10 cellular contexts compared by ENCODE assay signal in the genomic region with DNA sequence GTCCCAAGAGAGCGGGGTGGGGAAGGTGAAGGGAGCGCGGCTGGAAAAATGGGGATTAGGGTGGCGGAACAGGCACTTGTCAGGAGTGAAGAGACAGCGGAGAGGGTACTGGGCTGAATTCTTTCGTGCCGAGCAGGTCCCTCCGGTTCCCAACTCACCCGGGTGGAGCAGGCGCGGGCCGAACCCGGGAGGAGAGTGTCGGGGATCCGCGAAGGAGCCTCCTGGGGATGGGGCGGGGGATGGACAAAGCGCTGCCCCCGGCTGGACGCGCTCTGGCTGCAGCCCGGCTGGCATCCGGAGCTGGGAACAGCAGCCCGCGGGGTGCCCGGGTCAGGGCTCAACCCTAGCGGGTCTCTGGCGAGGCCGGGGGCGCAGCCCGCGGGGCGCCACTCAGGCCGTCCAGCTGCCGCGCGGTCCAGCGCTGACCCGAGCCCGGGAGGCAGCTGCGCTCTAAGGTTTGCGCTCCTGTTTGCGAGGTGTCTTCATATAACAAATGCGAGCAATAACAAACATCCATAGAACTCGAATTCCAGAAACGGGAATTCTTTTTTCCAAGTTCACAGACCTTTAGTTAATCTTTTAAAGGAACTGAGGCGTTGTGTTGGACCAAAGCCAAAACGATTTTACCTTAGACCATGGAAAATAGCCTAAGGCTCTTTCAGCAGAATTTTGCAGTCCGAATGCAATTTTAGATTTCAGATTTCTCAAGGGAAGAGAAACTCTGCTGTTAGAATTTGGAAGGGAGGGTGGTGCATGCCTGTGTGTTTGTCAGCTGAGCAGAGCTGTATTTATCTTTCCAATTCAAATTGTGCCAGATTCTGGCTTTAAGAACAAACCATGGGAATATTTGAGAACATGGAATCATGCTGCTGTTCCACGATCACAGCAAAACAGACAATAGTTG. TPM values are rescaled to one million over a fixed set of nuclear protein-coding genes. Genes with fewer than 3 reads are reported as not detected.
DNase-seq lines count a peak whose midpoint lies in the region; ATAC-seq and TF ChIP-seq lines count a peak whose summit lies in the region.
"Had no signal": no experiment of that assay in that cellular context is flagged by ENCODE, and none has a peak within 500 bp of the region (broad histone marks: within the 10 kb centered on the region; RNA-seq: fewer than 3 reads in every experiment).

No MANE protein-coding gene starts in this region.

- peak overlapping the region; percentile 85 for H2BK15ac ChIP-seq in neuronal stem cell (ENCODE audit: low read length)

- H3K36me3 ChIP-seq in cardiac muscle cell (no peaks in the 10 kb centered on the region), neuronal stem cell (replicated peaks in 1 of 2; ENCODE audit: control insufficient read depth in 2 of 2, insufficient read depth in 2 of 2, low read length in 2 of 2) (no peaks in the 10 kb centered on the region)

- no CpG with 5 or more reads among the region's 50 CpGs for WGBS in neuronal stem cell (ENCODE audit: extremely low coverage in 2 of 2, insufficient read length in 2 of 2, insufficient replicate concordance in 1 of 2), 2 donors

- no peak overlapping the region for H2BK5ac ChIP-seq in neuronal stem cell (ENCODE audit: low read length)

- H2AK5ac ChIP-seq in neuronal stem cell (ENCODE audit: low read depth, low read length) = no peak overlapping the region

- H3K9me3 ChIP-seq in cardiac muscle cell (ENCODE audit: low read depth) (no peaks in the 10 kb centered on the region), neuronal stem cell (replicated peaks in 1 of 2; ENCODE audit: control insufficient read depth in 2 of 2, insufficient read depth in 1 of 2, low read depth in 1 of 2, low read length in 2 of 2) (no peaks in the 10 kb centered on the region)

- H4K8ac ChIP-seq in neuronal stem cell (ENCODE audit: low read depth, low read length) = no peak overlapping the region

- H3K27ac ChIP-seq in cardiac muscle cell (no peak overlapping the region), neuronal stem cell (replicated peaks; ENCODE audit: low read length) (no peak overlapping the region)

- peaks cover 7% of the 10 kb centered on the region for H3K4me1 Mint-ChIP-seq in stimulated activated naive CD8-positive, alpha-beta T cell treated with anti-CD3 and anti-CD28 coated beads, Interleukin-15, amount 100 ng/mL, for 72 hours

- TF ChIP-seq CTCF in cardiac muscle cell (IDR thresholded peaks at IDR 0.05; ENCODE audit: low read depth, low read length) = no peak

- H3K4me3 Mint-ChIP-seq in stimulated activated naive CD8-positive, alpha-beta T cell treated with anti-CD3 and anti-CD28 coated beads, Interleukin-15, amount 100 ng/mL, for 72 hours = no peak overlapping the region

- H3K23ac ChIP-seq in neuronal stem cell (ENCODE audit: low read depth, low read length, poor library complexity) = peak overlapping the region; percentile 73

- H3K9me3 Mint-ChIP-seq in stimulated activated naive CD8-positive, alpha-beta T cell treated with anti-CD3 and anti-CD28 coated beads, Interleukin-15, amount 100 ng/mL, for 72 hours = no peaks in the 10 kb centered on the region

- peak overlapping the region; percentile 86 for H3K4me2 ChIP-seq in neuronal stem cell (ENCODE audit: insufficient read depth, low read length, poor library complexity, severe bottlenecking)

- H4K91ac ChIP-seq in neuronal stem cell (ENCODE audit: low read depth, low read length, poor library complexity) = no peak overlapping the region

- no peaks in the 10 kb centered on the region for H3K79me1 ChIP-seq in neuronal stem cell (ENCODE audit: low read depth, low read length)

- no peak overlapping the region for H2BK12ac ChIP-seq in neuronal stem cell (ENCODE audit: low read length)

- no peaks in the 10 kb centered on the region for H3K4me1 ChIP-seq in cardiac muscle cell (ENCODE audit: low read depth)
- H3K4me1 ChIP-seq in neuronal stem cell (ENCODE audit: control insufficient read depth in 2 of 2, insufficient read depth in 1 of 2, low read depth in 1 of 2, low read length in 2 of 2) = peaks cover 0 to 2% of the 10 kb centered on the region in 2 donors

- peaks cover 69% of the 10 kb centered on the region for H3K27me3 ChIP-seq in cardiac muscle cell
- H3K27me3 ChIP-seq in neuronal stem cell (ENCODE audit: control insufficient read depth in 3 of 3, insufficient read depth in 3 of 3, low read depth in 1 of 3, low read length in 3 of 3) = peaks cover 2 to 74% (median 20%) of the 10 kb centered on the region in 3 experiments

- no peak overlapping the region for H2BK120ac ChIP-seq in neuronal stem cell (ENCODE audit: low read depth, low read length)

- peak overlapping the region; percentile 50 for H3K9ac ChIP-seq in neuronal stem cell (ENCODE audit: low read depth, low read length, poor library complexity)

- H3K14ac ChIP-seq in neuronal stem cell (ENCODE audit: low read length) = peak overlapping the region; percentile 38

- peak; percentile 31 for ATAC-seq in stimulated activated naive CD8-positive, alpha-beta T cell treated with anti-CD3 and anti-CD28 coated beads, Interleukin-15, amount 100 ng/mL, for 72 hours
- ATAC-seq in stimulated activated naive CD8-positive, alpha-beta T cell treated with anti-CD3 and anti-CD28 coated beads, Interleukin-15, Interleukin-2, amounts not matched to agents 100 U/mL and 50 U/mL, for 24 hours = no peak
- no peak for ATAC-seq in GM21576 (IDR thresholded peaks at IDR 0.05; ENCODE audit: unreplicated experiment)
- no peak for ATAC-seq in HG02981 (IDR thresholded peaks at IDR 0.05; ENCODE audit: unreplicated experiment)

- no peak overlapping the region for H3K27ac Mint-ChIP-seq in stimulated activated naive CD8-positive, alpha-beta T cell treated with anti-CD3 and anti-CD28 coated beads, Interleukin-15, amount 100 ng/mL, for 72 hours

- peak overlapping the region; percentile 87 for H3K18ac ChIP-seq in neuronal stem cell (ENCODE audit: low read length)

- peak overlapping the region; percentile 60 for H3K4me3 ChIP-seq in cardiac muscle cell
- peak overlapping the region; percentile 9 to 89 for H3K4me3 ChIP-seq in neuronal stem cell (ENCODE audit: low read length in 2 of 2)

- H2AFZ ChIP-seq in neuronal stem cell (ENCODE audit: low read length) = peak overlapping the region; percentile 81

- H3K4ac ChIP-seq in neuronal stem cell (ENCODE audit: low read length) = no peak overlapping the region

- peaks cover 34% of the 10 kb centered on the region for H3K27me3 Mint-ChIP-seq in stimulated activated naive CD8-positive, alpha-beta T cell treated with anti-CD3 and anti-CD28 coated beads, Interleukin-15, amount 100 ng/mL, for 72 hours

- DNase-seq in stimulated activated naive CD8-positive, alpha-beta T cell treated with anti-CD3 and anti-CD28 coated beads, Interleukin-15, amount 100 ng/mL, for 72 hours = no peak
- no peak for DNase-seq in stimulated activated naive CD8-positive, alpha-beta T cell treated with anti-CD3 and anti-CD28 coated beads, Interleukin-15, Interleukin-2, amounts not matched to agents 100 U/mL and 50 U/mL, for 24 hours
- peak; percentile 19 to 57 for DNase-seq in cardiac muscle cell (ENCODE audit: low read depth in 1 of 2, low spot score in 1 of 2)
- no peak for DNase-seq in neuronal stem cell (ENCODE audit: low spot score)
- no peak for DNase-seq in HUDEP-2 (lab: John Stamatoyannopoulos, UW; ENCODE audit: unreplicated experiment in 76 of 76)
- no peak for DNase-seq in GF-D8 (lab: John Stamatoyannopoulos, UW)
- DNase-seq: activated CD4-positive, alpha-beta T cell treated with anti-CD3 and anti-CD28 coated beads, Interleukin-2, amount 50 U/mL, for 1 hour had no signal

RNA-seq across cellular contexts. Expression of gene NPY5R, which starts 0.7 kb away (rescaled TPM):
- total RNA-seq in cardiac muscle cell = 6.9 and 9.7 TPM in 2 replicates
- polyA plus RNA-seq in cardiac muscle cell = 15.2 and 19.1 TPM in 2 replicates
- 1.2 TPM for polyA plus RNA-seq in neuronal stem cell (2013, experiment 1 of 2)
- polyA plus RNA-seq in neuronal stem cell (2013, experiment 2 of 2) = 1.3 TPM
- polyA plus RNA-seq: BJ had no signal

RNA-seq across cellular contexts. Expression of gene NPY1R, which starts 12.0 kb away (rescaled TPM):
- 8.0 and 13.1 TPM in 2 replicates for total RNA-seq in cardiac muscle cell
- polyA plus RNA-seq in cardiac muscle cell = 13.1 and 16.8 TPM in 2 replicates
- 2.0 TPM for polyA plus RNA-seq in neuronal stem cell (2013, experiment 1 of 2)
- 1.9 TPM for polyA plus RNA-seq in neuronal stem cell (2013, experiment 2 of 2)
- polyA plus RNA-seq: BJ had no signal

Comparison
In these comparisons a context has a peak if more than half of its experiments do, and no peak if none do; other contexts are left out.
1. DNase-seq: peak in cardiac muscle cell (2 of 2); none in stimulated activated naive CD8-positive, alpha-beta T cell treated with anti-CD3 and anti-CD28 coated beads, Interleukin-15, amount 100 ng/mL, for 72 hours (0 of 2), stimulated activated naive CD8-positive, alpha-beta T cell treated with anti-CD3 and anti-CD28 coated beads, Interleukin-15, Interleukin-2, amounts not matched to agents 100 U/mL and 50 U/mL, for 24 hours (single experiment), neuronal stem cell (single experiment), HUDEP-2 (0 of 76) and GF-D8 (single experiment).